15 cellular contexts compared by ENCODE assay signal in the genomic region with DNA sequence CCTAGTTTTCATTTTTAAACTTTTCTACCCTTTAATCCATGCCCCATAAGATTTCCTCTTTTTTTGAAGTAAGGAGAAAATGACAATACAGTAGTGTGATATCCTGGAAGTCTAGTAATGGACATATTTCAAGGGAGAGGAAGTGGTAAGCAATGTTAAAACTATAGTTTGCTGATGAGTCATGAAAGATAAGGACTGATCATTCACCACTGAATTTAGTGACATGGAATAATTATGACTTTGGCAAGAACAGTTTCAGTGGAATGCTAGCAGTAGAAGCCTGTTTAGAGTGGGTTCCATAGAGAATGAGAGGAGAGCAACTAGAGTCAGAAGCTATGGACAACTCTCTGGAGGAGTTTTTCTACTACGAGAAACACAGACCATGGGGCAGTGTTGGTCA. TPM values are rescaled to one million over a fixed set of nuclear protein-coding genes. Genes with fewer than 3 reads are reported as not detected.
DNase-seq lines count a peak whose midpoint lies in the region; ATAC-seq and TF ChIP-seq lines count a peak whose summit lies in the region.
"Had no signal": no experiment of that assay in that cellular context is flagged by ENCODE, and none has a peak within 500 bp of the region (broad histone marks: within the 10 kb centered on the region; RNA-seq: fewer than 3 reads in every experiment).

No MANE protein-coding gene starts in this region.

- DNase-seq in SKM-1 treated with dmso at 0.1 percent for 144 hours (lab: John Stamatoyannopoulos, UW; ENCODE audit: unreplicated experiment) (peak; percentile 5), SKM-1 (lab: John Stamatoyannopoulos, UW; ENCODE audit: unreplicated experiment) (no peak), RPMI7951 (ENCODE audit: low read depth) (peak; percentile 87), fibroblast of pulmonary artery (ENCODE audit: low read depth) (peak; percentile 57), left ventricle myocardium superior (no peak), AML-193 (lab: John Stamatoyannopoulos, UW) (no peak), prostate gland (ENCODE audit: low spot score) (no peak)
- DNase-seq: activated CD4-positive, alpha-beta T cell treated with anti-CD3 and anti-CD28 coated beads for 36 hours; activated T-cell treated with anti-CD3 and anti-CD28 coated beads for 4 hours; colonic mucosa; H7; T-helper 1 cell had no signal

- no peak for TF ChIP-seq POLR2A in prostate gland (IDR thresholded peaks at IDR 0.05)

- no peaks in the 10 kb centered on the region for H3K36me3 ChIP-seq in prostate gland
- H3K36me3 ChIP-seq: colonic mucosa, esophagus muscularis mucosa had no signal

- H3K9me3 ChIP-seq in prostate gland: no peaks in the 10 kb centered on the region
- H3K9me3 ChIP-seq: colonic mucosa, esophagus muscularis mucosa had no signal

- no peak overlapping the region for H3K27ac ChIP-seq in prostate gland
- H3K27ac ChIP-seq: colonic mucosa, esophagus muscularis mucosa, skin epidermis had no signal

- TF ChIP-seq CTCF in fibroblast of pulmonary artery (IDR thresholded peaks at IDR 0.05; ENCODE audit: low read length, missing control alignments): no peak
- TF ChIP-seq CTCF in prostate gland (IDR thresholded peaks at IDR 0.05): no peak

- WGBS in prostate gland: 96% methylated on average over 1 of the region's 1 CpG

- H3K4me3 ChIP-seq in fibroblast of pulmonary artery (replicated peaks; ENCODE audit: low read depth, low read length) (no peak overlapping the region), prostate gland (no peak overlapping the region)
- H3K4me3 ChIP-seq: colonic mucosa, esophagus muscularis mucosa, skin epidermis had no signal

- no peaks in the 10 kb centered on the region for H3K4me1 ChIP-seq in prostate gland (replicated peaks)
- H3K4me1 ChIP-seq: colonic mucosa, esophagus muscularis mucosa had no signal

- intact Hi-C loops in left ventricle myocardium superior (cut with micrococcal nuclease): no loop called here
- intact Hi-C loops in prostate gland (cut with DNase I): no loop called here

- ATAC-seq in GM21717 (IDR thresholded peaks at IDR 0.05; ENCODE audit: unreplicated experiment) (no peak), left ventricle myocardium superior (no peak)
- ATAC-seq: activated CD4-positive, alpha-beta T cell treated with anti-CD3 and anti-CD28 coated beads for 36 hours had no signal

- no peaks in the 10 kb centered on the region for H3K27me3 ChIP-seq in prostate gland (replicated peaks; ENCODE audit: insufficient read depth)
- H3K27me3 ChIP-seq: colonic mucosa, esophagus muscularis mucosa had no signal

RNA-seq across cellular contexts. Expression of gene SLC2A12, which starts 24.9 kb away (rescaled TPM):
- 0.88 and 1.6 TPM in 2 replicates for total RNA-seq in RPMI7951 (2014; rRNA removed; shearing (Covaris generic))
- 21.1 TPM for total RNA-seq in left ventricle myocardium superior
- 10 to 100 TPM; 15.2 to 49.0 TPM for total RNA-seq in prostate gland

Comparison
In these comparisons a context has a peak if more than half of its experiments do, and no peak if none do; other contexts are left out.
1. DNase-seq: peak in SKM-1 treated with dmso at 0.1 percent for 144 hours (single experiment), RPMI7951 (single experiment) and fibroblast of pulmonary artery (single experiment); none in SKM-1 (single experiment), left ventricle myocardium superior (single experiment), AML-193 (0 of 2) and prostate gland (single experiment).